8 cellular contexts compared by ENCODE assay signal in the genomic region with DNA sequence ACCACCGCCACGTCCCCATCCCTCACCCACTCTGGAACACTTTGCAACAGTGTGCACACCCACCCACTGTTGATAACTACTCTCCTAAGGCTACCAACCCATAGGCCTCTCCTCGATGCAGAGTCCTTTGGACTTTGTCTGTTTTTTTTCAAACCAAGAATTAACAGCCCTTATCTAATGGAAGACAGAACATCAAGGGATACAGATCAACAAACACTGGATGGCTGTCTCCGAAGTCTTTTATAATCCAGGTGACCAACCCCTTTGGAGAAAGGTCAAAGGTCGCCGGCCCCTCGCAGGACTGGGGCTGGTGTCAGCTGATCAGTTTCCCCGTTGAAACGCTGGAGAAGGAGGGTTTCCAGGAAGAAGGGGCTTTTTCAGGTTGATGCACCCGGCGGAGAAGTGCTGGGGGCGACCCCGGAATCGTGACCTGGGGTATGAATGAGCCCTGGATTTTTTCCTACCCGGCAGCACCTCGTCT. TPM values are rescaled to one million over a fixed set of nuclear protein-coding genes. Genes with fewer than 3 reads are reported as not detected.
DNase-seq lines count a peak whose midpoint lies in the region; ATAC-seq lines count a peak whose summit lies in the region.

No MANE protein-coding gene starts in this region.

- no peaks in the 10 kb centered on the region for H3K27me3 ChIP-seq in skeletal muscle tissue (ENCODE audit: control insufficient read depth in 3 of 3, insufficient read depth in 3 of 3, low read length in 3 of 3)

- peak overlapping the region; percentile 99 for H3K27ac Mint-ChIP-seq in activated naive CD4-positive, alpha-beta T cell treated with anti-CD3 and anti-CD28 coated beads, Interleukin-2, amount 50 U/mL, for 24 hours

- DNase-seq in activated naive CD4-positive, alpha-beta T cell (lab: John Stamatoyannopoulos, UW): no peak
- DNase-seq in NCI-H146 (lab: John Stamatoyannopoulos, UW): peak; percentile 71
- no peak for DNase-seq in COLO829 (ENCODE audit: low spot score)

- H3K27ac ChIP-seq in angular gyrus (ENCODE audit: low read depth, low read length): peak overlapping the region; percentile 72
- H3K27ac ChIP-seq in skeletal muscle tissue (ENCODE audit: low read depth, low read length): peak overlapping the region; percentile 80

- peak; percentile 19 for ATAC-seq in HG02759 (IDR thresholded peaks at IDR 0.05; ENCODE audit: unreplicated experiment)

- peaks cover 2 to 5% (median 3%) of the 10 kb centered on the region in 3 donors for H3K36me3 ChIP-seq in skeletal muscle tissue (ENCODE audit: control insufficient read depth in 3 of 3, insufficient read depth in 3 of 3, low read length in 3 of 3)

- H3K4me3 Mint-ChIP-seq in activated naive CD4-positive, alpha-beta T cell treated with anti-CD3 and anti-CD28 coated beads, Interleukin-2, amount 50 U/mL, for 24 hours: peak overlapping the region; percentile 98

- H3K4me3 ChIP-seq in iPS-18c (ENCODE audit: insufficient read depth, low read depth, low read length): peak overlapping the region; percentile 77
- H3K4me3 ChIP-seq in skeletal muscle tissue (ENCODE audit: low read length in 3 of 3): peak overlapping the region; percentile 65 to 83 (median 81)

- peaks cover 49% of the 10 kb centered on the region for H3K4me1 Mint-ChIP-seq in activated naive CD4-positive, alpha-beta T cell treated with anti-CD3 and anti-CD28 coated beads, Interleukin-2, amount 50 U/mL, for 24 hours

- H3K4me1 ChIP-seq in skeletal muscle tissue (ENCODE audit: control insufficient read depth in 3 of 3, insufficient read depth in 3 of 3, low read length in 3 of 3): peaks cover 7 to 14% (median 8%) of the 10 kb centered on the region in 3 donors

- H3K36me3 Mint-ChIP-seq in activated naive CD4-positive, alpha-beta T cell treated with anti-CD3 and anti-CD28 coated beads, Interleukin-2, amount 50 U/mL, for 24 hours: peaks cover 16% of the 10 kb centered on the region

- no peaks in the 10 kb centered on the region for H3K9me3 Mint-ChIP-seq in activated naive CD4-positive, alpha-beta T cell treated with anti-CD3 and anti-CD28 coated beads, Interleukin-2, amount 50 U/mL, for 24 hours

- H3K27me3 Mint-ChIP-seq in activated naive CD4-positive, alpha-beta T cell treated with anti-CD3 and anti-CD28 coated beads, Interleukin-2, amount 50 U/mL, for 24 hours: no peaks in the 10 kb centered on the region

- peak overlapping the region; percentile 80 to 87 (median 86) for H3K9ac ChIP-seq in skeletal muscle tissue (ENCODE audit: low read depth in 1 of 3, low read length in 3 of 3)

- H3K9me3 ChIP-seq in iPS-18c (ENCODE audit: control insufficient read depth, insufficient read depth, low read length) (no peaks in the 10 kb centered on the region), skeletal muscle tissue (ENCODE audit: control insufficient read depth in 3 of 3, low read length in 3 of 3) (no peaks in the 10 kb centered on the region)

RNA-seq across cellular contexts. Expression of a gene that starts 0.5 kb away (rescaled TPM):
- 7.8 TPM for total RNA-seq in skeletal muscle tissue

RNA-seq across cellular contexts. Expression of a gene that starts 54.0 kb away (rescaled TPM):
- 9.4 TPM for total RNA-seq in skeletal muscle tissue
